Comparison of ENCODE assay signal across 14 cellular contexts in the genomic region with DNA sequence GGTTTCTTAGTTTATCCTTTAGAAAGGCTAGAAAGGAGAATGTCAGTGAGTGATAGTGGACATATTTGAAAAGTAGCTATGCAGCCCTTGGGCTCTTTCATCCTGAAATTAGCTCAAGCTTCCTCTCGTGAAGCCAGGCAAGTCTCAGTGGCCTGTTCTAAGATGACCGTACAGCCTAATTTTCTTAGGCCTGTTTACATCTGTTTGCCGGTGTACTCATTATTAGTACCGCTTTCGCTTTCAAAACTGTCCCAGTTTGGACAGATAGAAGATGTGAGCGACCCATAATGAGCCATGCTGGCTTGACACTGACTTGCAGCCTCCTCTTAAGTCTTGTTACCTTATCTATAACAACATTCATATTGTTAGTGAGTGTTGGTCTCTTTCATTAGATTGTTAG. TPM values are rescaled to one million over a fixed set of nuclear protein-coding genes. Genes with fewer than 3 reads are reported as not detected.
DNase-seq lines count a peak whose midpoint lies in the region; ATAC-seq and TF ChIP-seq lines count a peak whose summit lies in the region.
"Had no signal": no experiment of that assay in that cellular context is flagged by ENCODE, and none has a peak within 500 bp of the region (broad histone marks: within the 10 kb centered on the region; RNA-seq: fewer than 3 reads in every experiment).

No MANE protein-coding gene starts in this region.

- H3K36me3 ChIP-seq in upper lobe of left lung, result no peaks in the 10 kb centered on the region
- H3K36me3 ChIP-seq: BLaER1 had no signal

- H3K27me3 Mint-ChIP-seq in activated T-cell treated with anti-CD3 and anti-CD28 coated beads, Interleukin-2, amount 50 U/mL, for 24 hours, result peaks cover 9% of the 10 kb centered on the region

- H3K4me3 Mint-ChIP-seq in activated T-cell treated with anti-CD3 and anti-CD28 coated beads, Interleukin-2, amount 50 U/mL, for 24 hours, result no peak overlapping the region
- H3K4me3 Mint-ChIP-seq: activated CD4-positive, alpha-beta T cell treated with anti-CD3 and anti-CD28 coated beads, Interleukin-2, amount 10 ng/mL, durations not matched to agents 7 days and 5 days had no signal

- no peak overlapping the region for H3K27ac ChIP-seq in upper lobe of left lung
- H3K27ac ChIP-seq: BLaER1, psoas muscle had no signal

- no peaks in the 10 kb centered on the region for H3K4me1 ChIP-seq in upper lobe of left lung
- H3K4me1 ChIP-seq: BLaER1 had no signal

- DNase-seq in GM13977 (ENCODE audit: low spot score) (peak; percentile 18), OCI-M1 (lab: John Stamatoyannopoulos, UW) (peak; percentile 78), upper lobe of left lung (no peak), NCI-H187 treated with DMSO at 0.1 percent for 48 hours (lab: John Stamatoyannopoulos, UW) (no peak), SW480 (ENCODE audit: low spot score) (no peak)
- no peak for DNase-seq in activated T-cell treated with anti-CD3 and anti-CD28 coated beads, Interleukin-2, amount 50 U/mL, for 24 hours
- DNase-seq: activated CD4-positive, alpha-beta T cell treated with anti-CD3 and anti-CD28 coated beads, Interleukin-2, amount 10 ng/mL, durations not matched to agents 7 days and 5 days; anterior cingulate cortex; kidney glomerular epithelial cell; psoas muscle had no signal

- 81 to 83% methylated on average over 6 of the region's 6 CpGs for WGBS in upper lobe of left lung, 2 donors

- H3K27ac Mint-ChIP-seq in activated T-cell treated with anti-CD3 and anti-CD28 coated beads, Interleukin-2, amount 50 U/mL, for 24 hours, result no peak overlapping the region
- H3K27ac Mint-ChIP-seq: activated CD4-positive, alpha-beta T cell treated with anti-CD3 and anti-CD28 coated beads, Interleukin-2, amount 10 ng/mL, durations not matched to agents 7 days and 5 days had no signal

- H3K4me1 Mint-ChIP-seq in activated T-cell treated with anti-CD3 and anti-CD28 coated beads, Interleukin-2, amount 50 U/mL, for 24 hours (ENCODE audit: low read depth), result peaks cover 2% of the 10 kb centered on the region
- H3K4me1 Mint-ChIP-seq: activated CD4-positive, alpha-beta T cell treated with anti-CD3 and anti-CD28 coated beads, Interleukin-2, amount 10 ng/mL, durations not matched to agents 7 days and 5 days had no signal

- no peak overlapping the region for H3K4me3 ChIP-seq in upper lobe of left lung
- H3K4me3 ChIP-seq: BLaER1, psoas muscle had no signal

- no peak for TF ChIP-seq EP300 in upper lobe of left lung (IDR thresholded peaks at IDR 0.05)

- H3K9me3 Mint-ChIP-seq in activated T-cell treated with anti-CD3 and anti-CD28 coated beads, Interleukin-2, amount 50 U/mL, for 24 hours, result no peaks in the 10 kb centered on the region
- H3K9me3 Mint-ChIP-seq: activated CD4-positive, alpha-beta T cell treated with anti-CD3 and anti-CD28 coated beads, Interleukin-2, amount 10 ng/mL, durations not matched to agents 7 days and 5 days had no signal

- no peak for TF ChIP-seq POLR2A in upper lobe of left lung (IDR thresholded peaks at IDR 0.05)

- no peaks in the 10 kb centered on the region for H3K27me3 ChIP-seq in upper lobe of left lung
- H3K27me3 ChIP-seq: BLaER1 had no signal

- TF ChIP-seq CTCF in GM13977 (IDR thresholded peaks at IDR 0.05; ENCODE audit: extremely low read depth, insufficient read depth, missing control alignments), result no peak
- TF ChIP-seq CTCF in upper lobe of left lung (IDR thresholded peaks at IDR 0.05), result no peak

- ATAC-seq in GM21367 (IDR thresholded peaks at IDR 0.05; ENCODE audit: unreplicated experiment) (peak; percentile 72), HG03060 (IDR thresholded peaks at IDR 0.05; ENCODE audit: low read depth, unreplicated experiment) (peak; percentile 96), upper lobe of left lung (ENCODE audit: low FRiP score in 2 of 2) (no peak)

- in situ Hi-C loops in GM13977 (cut with MboI; ENCODE audit: low pct_unique_long_range_greater_than_20kb, low sequenced_read_pairs, unreplicated experiment), result no loop called here

- no peaks in the 10 kb centered on the region for H3K36me3 Mint-ChIP-seq in activated T-cell treated with anti-CD3 and anti-CD28 coated beads, Interleukin-2, amount 50 U/mL, for 24 hours (ENCODE audit: low read depth)

- no peaks in the 10 kb centered on the region for H3K9me3 ChIP-seq in upper lobe of left lung
- H3K9me3 ChIP-seq: BLaER1, psoas muscle had no signal

RNA-seq across cellular contexts. Expression of a gene that starts 5.7 kb away (rescaled TPM):
- total RNA-seq in upper lobe of left lung, result not detected
- total RNA-seq: activated CD4-positive, alpha-beta T cell treated with anti-CD3 and anti-CD28 coated beads, Interleukin-2, amount 10 ng/mL, durations not matched to agents 7 days and 5 days; epithelial cell of proximal tubule; psoas muscle had no signal

Comparison
In these comparisons a context has a peak if more than half of its experiments do, and no peak if none do; other contexts are left out.
1. DNase-seq: peak in GM13977 (single experiment) and OCI-M1 (single experiment); none in activated T-cell treated with anti-CD3 and anti-CD28 coated beads, Interleukin-2, amount 50 U/mL, for 24 hours (single experiment), upper lobe of left lung (0 of 2), NCI-H187 treated with DMSO at 0.1 percent for 48 hours (single experiment) and SW480 (single experiment).
2. ATAC-seq: peak in GM21367 (single experiment) and HG03060 (single experiment); none in upper lobe of left lung (0 of 2).